In genomic region chr5:10376530-10376929, GRCh38 we compare ENCODE assay signal across 22 cellular contexts. TPM values are rescaled to one million over a fixed set of nuclear protein-coding genes. Genes with fewer than 3 reads are reported as not detected.
DNase-seq lines count a peak whose midpoint lies in the region; ATAC-seq and TF ChIP-seq lines count a peak whose summit lies in the region.
"Had no signal": no experiment of that assay in that cellular context is flagged by ENCODE, and none has a peak within 500 bp of the region (broad histone marks: within the 10 kb centered on the region; RNA-seq: fewer than 3 reads in every experiment).

No MANE protein-coding gene starts in this region.

- no peak for DNase-seq in activated naive CD8-positive, alpha-beta T cell treated with anti-CD3 and anti-CD28 coated beads for 36 hours
- DNase-seq in RWPE1 (ENCODE audit: low spot score) (no peak), left ventricle myocardium inferior (no peak), psoas muscle (no peak), GM13976 (ENCODE audit: low spot score) (no peak), breast epithelium (ENCODE audit: low spot score in 2 of 2) (no peak)
- DNase-seq: activated CD4-positive, alpha-beta T cell treated with anti-CD3 and anti-CD28 coated beads, Interleukin-2, amount 50 U/mL, for 1 hour; activated naive CD4-positive, alpha-beta T cell treated with Interleukin-2 at 50 U/mL for 16 hours; activated T-cell treated with anti-CD3 and anti-CD28 coated beads for 4 hours; DMS153; HFFc6; MM.1S; NCI-H187; NCI-H446; SW 1271 had no signal

- CTCF ChIA-PET in RWPE1 (lab: Yijun Ruan, JAX): no interaction called here

- ATAC-seq in psoas muscle: peak in 2 of 4 donors; percentile 27 to 44
- no peak for ATAC-seq in GM21367 (IDR thresholded peaks at IDR 0.05; ENCODE audit: unreplicated experiment)

- TF ChIP-seq POLR2A in breast epithelium (IDR thresholded peaks at IDR 0.05): no peak

- H3K27me3 Mint-ChIP-seq in activated naive CD8-positive, alpha-beta T cell: no peaks in the 10 kb centered on the region
- no peaks in the 10 kb centered on the region for H3K27me3 Mint-ChIP-seq in activated naive CD8-positive, alpha-beta T cell treated with anti-CD3 and anti-CD28 coated beads for 36 hours
- H3K27me3 Mint-ChIP-seq: memory B cell had no signal

- H3K9me3 ChIP-seq in left ventricle myocardium inferior (replicated peaks): no peaks in the 10 kb centered on the region
- no peaks in the 10 kb centered on the region for H3K9me3 ChIP-seq in psoas muscle
- H3K9me3 ChIP-seq in breast epithelium: no peaks in the 10 kb centered on the region
- H3K9me3 ChIP-seq: vagina had no signal

- in situ Hi-C loops in GM13976 (cut with MboI; ENCODE audit: low sequenced_read_pairs, unreplicated experiment): no loop called here

- intact Hi-C loops in left ventricle myocardium inferior (cut with micrococcal nuclease): no loop called here
- intact Hi-C loops in psoas muscle (cut with DNase I): no loop called here
- intact Hi-C loops in breast epithelium (cut with DNase I; ENCODE audit: low total_unique reads): no loop called here

- TF ChIP-seq CTCF in RWPE1 (conservative IDR thresholded peaks at IDR 0.05; ENCODE audit: low read depth): no peak
- no peak for TF ChIP-seq CTCF in left ventricle myocardium inferior (IDR thresholded peaks at IDR 0.05; ENCODE audit: borderline replicate concordance)
- no peak for TF ChIP-seq CTCF in psoas muscle (IDR thresholded peaks at IDR 0.05)
- no peak for TF ChIP-seq CTCF in GM13976 (IDR thresholded peaks at IDR 0.05; ENCODE audit: borderline replicate concordance, control extremely low read depth, extremely low read depth, insufficient read depth, missing control alignments)
- no peak for TF ChIP-seq CTCF in breast epithelium (IDR thresholded peaks at IDR 0.05)

- 0 out of 2 replicates have a peak overlapping the region, but pooled peaks have one; percentile 1 for H3K27ac ChIP-seq in RWPE1
- H3K27ac ChIP-seq in left ventricle myocardium inferior (replicated peaks): peak overlapping the region; percentile 18
- H3K27ac ChIP-seq in psoas muscle: peak overlapping the region; percentile 51
- no peak overlapping the region for H3K27ac ChIP-seq in breast epithelium
- H3K27ac ChIP-seq: HL-60, vagina had no signal

- no peak overlapping the region for H3K27ac Mint-ChIP-seq in activated naive CD8-positive, alpha-beta T cell
- H3K27ac Mint-ChIP-seq in activated naive CD8-positive, alpha-beta T cell treated with anti-CD3 and anti-CD28 coated beads for 36 hours: no peak overlapping the region
- H3K27ac Mint-ChIP-seq: HFFc6, memory B cell had no signal

- H3K27me3 ChIP-seq in left ventricle myocardium inferior (ENCODE audit: low read depth) (no peaks in the 10 kb centered on the region), psoas muscle (ENCODE audit: insufficient read depth in 3 of 3, low read length in 2 of 3) (no peaks in the 10 kb centered on the region), breast epithelium (no peaks in the 10 kb centered on the region)
- H3K27me3 ChIP-seq: vagina had no signal

- H3K4me3 Mint-ChIP-seq in activated naive CD8-positive, alpha-beta T cell: peak overlapping the region; percentile 25
- H3K4me3 Mint-ChIP-seq in activated naive CD8-positive, alpha-beta T cell treated with anti-CD3 and anti-CD28 coated beads for 36 hours: no peak overlapping the region
- H3K4me3 Mint-ChIP-seq: CD14-positive monocyte, HFFc6, memory B cell, neural crest cell had no signal

- peaks cover 10% of the 10 kb centered on the region for H3K36me3 ChIP-seq in left ventricle myocardium inferior
- peaks cover 0 to 33% of the 10 kb centered on the region in 2 donors for H3K36me3 ChIP-seq in psoas muscle (ENCODE audit: insufficient read depth in 1 of 2, low read depth in 1 of 2)
- H3K36me3 ChIP-seq in breast epithelium: no peaks in the 10 kb centered on the region

- H3K4me1 Mint-ChIP-seq in activated naive CD8-positive, alpha-beta T cell (ENCODE audit: low read depth): peaks cover 62% of the 10 kb centered on the region
- peaks cover 51% of the 10 kb centered on the region for H3K4me1 Mint-ChIP-seq in activated naive CD8-positive, alpha-beta T cell treated with anti-CD3 and anti-CD28 coated beads for 36 hours

- WGBS in psoas muscle, 3 donors: 53 to 70% (median 64%) methylated on average over 10 of the region's 10 CpGs

- POLR2A ChIA-PET in RWPE1 (lab: Yijun Ruan, JAX; ENCODE audit: low non-redundant PET): no interaction called here

- H3K36me3 Mint-ChIP-seq in activated naive CD8-positive, alpha-beta T cell: peaks cover 5% of the 10 kb centered on the region
- H3K36me3 Mint-ChIP-seq in activated naive CD8-positive, alpha-beta T cell treated with anti-CD3 and anti-CD28 coated beads for 36 hours: peaks cover 37% of the 10 kb centered on the region

- H3K4me1 ChIP-seq in left ventricle myocardium inferior (peaks cover 71% of the 10 kb centered on the region), psoas muscle (peaks cover 53% of the 10 kb centered on the region), breast epithelium (peaks cover 3 to 4% of the 10 kb centered on the region in 2 donors)

- H3K4me3 ChIP-seq in left ventricle myocardium inferior (no peak overlapping the region), psoas muscle (peak overlapping the region; percentile 17), breast epithelium (no peak overlapping the region)
- H3K4me3 ChIP-seq: vagina had no signal

- no peaks in the 10 kb centered on the region for H3K9me3 Mint-ChIP-seq in activated naive CD8-positive, alpha-beta T cell (ENCODE audit: low read depth)
- no peaks in the 10 kb centered on the region for H3K9me3 Mint-ChIP-seq in activated naive CD8-positive, alpha-beta T cell treated with anti-CD3 and anti-CD28 coated beads for 36 hours
- H3K9me3 Mint-ChIP-seq: CD14-positive monocyte, HFFc6, memory B cell, neural crest cell had no signal

RNA-seq across cellular contexts. Expression of gene MARCHF6, which starts 23.0 kb away (rescaled TPM):
- total RNA-seq in activated naive CD8-positive, alpha-beta T cell treated with anti-CD3 and anti-CD28 coated beads for 36 hours: 10 to 100 TPM; 82.7 to 86.1 TPM
- 162 TPM for total RNA-seq in left ventricle myocardium inferior
- total RNA-seq in psoas muscle: 100 to 1,000 TPM; 160 to 250 (median 193) TPM
- 10 to 100 TPM; 36.6 to 88.5 (median 72.0) TPM for polyA plus RNA-seq in psoas muscle
- total RNA-seq in breast epithelium: 100 to 1,000 TPM in 2 of 3 donors, 10 to 100 TPM in 1; 90.8 to 123 (median 121) TPM

Comparison
In these comparisons a context has a peak if more than half of its experiments do, and no peak if none do; other contexts are left out.
1. H3K27ac ChIP-seq: peak in RWPE1 (single experiment), left ventricle myocardium inferior (single experiment) and psoas muscle (single experiment); none in breast epithelium (0 of 2).